ENCODE assay signal across 1 cellular context in genomic region chr6:3748208-3748701, GRCh38.
TF ChIP-seq lines count a peak whose summit lies in the region.

No MANE protein-coding gene starts in this region.

TF ChIP-seq in HepG2, 621 proteins besides CTCF, POLR2A, EP300 and RAD21 (continued from another document and continues in another):
- peak; percentile 77; the same call in 1 of the 2 replicates for TF ChIP-seq ZBTB4 (CRISPR knock-in tag; IDR thresholded peaks at IDR 0.05; ENCODE audit: borderline replicate concordance)
- TF ChIP-seq MXI1 (IDR thresholded peaks at IDR 0.05; ENCODE audit: borderline replicate concordance, low read depth, low read length): peak; percentile 89; the same call in 2 of the 3 replicates
- TF ChIP-seq MYC (CRISPR knock-in tag; IDR thresholded peaks at IDR 0.05; ENCODE audit: borderline replicate concordance): peak; percentile 41; the same call in 1 of the 2 replicates
- no peak for TF ChIP-seq NFRKB (IDR thresholded peaks at IDR 0.05)
- no peak for TF ChIP-seq SNAPC5 (CRISPR knock-in tag; IDR thresholded peaks at IDR 0.05; ENCODE audit: borderline replicate concordance)
- TF ChIP-seq ZNF619 (CRISPR knock-in tag; IDR thresholded peaks at IDR 0.05): peak; percentile 77; the same call in 1 of the 2 replicates
- 0 out of 2 replicates have a peak, but pooled peaks have one; percentile 39 for TF ChIP-seq ZNF546 (CRISPR knock-in tag; conservative IDR thresholded peaks at IDR 0.05)
- no peak; the same call in 1 of the 2 replicates for TF ChIP-seq SAFB2 (CRISPR knock-in tag; IDR thresholded peaks at IDR 0.05; ENCODE audit: borderline replicate concordance, low read depth)
- TF ChIP-seq RELA (CRISPR knock-in tag; IDR thresholded peaks at IDR 0.05): no peak
- TF ChIP-seq ATF5 (CRISPR knock-in tag; IDR thresholded peaks at IDR 0.05; ENCODE audit: low read depth): no peak
- no peak for TF ChIP-seq ZNF142 (CRISPR knock-in tag; IDR thresholded peaks at IDR 0.05)
- peak; percentile 66 for TF ChIP-seq ZNF891 (CRISPR knock-in tag; IDR thresholded peaks at IDR 0.05)
- no peak for TF ChIP-seq HOXA7 (CRISPR knock-in tag; IDR thresholded peaks at IDR 0.05)
- TF ChIP-seq JUNB (CRISPR knock-in tag; IDR thresholded peaks at IDR 0.05; ENCODE audit: borderline replicate concordance): no peak
- TF ChIP-seq MLX (CRISPR knock-in tag; IDR thresholded peaks at IDR 0.05): no peak
- no peak for TF ChIP-seq JARID2 (CRISPR knock-in tag; IDR thresholded peaks at IDR 0.05; ENCODE audit: insufficient replicate concordance)
- no peak for TF ChIP-seq KDM6A (CRISPR knock-in tag; IDR thresholded peaks at IDR 0.05; ENCODE audit: low read depth)
- no peak for TF ChIP-seq ZNF101 (CRISPR knock-in tag; IDR thresholded peaks at IDR 0.05; ENCODE audit: borderline replicate concordance, low read depth)
- no peak for TF ChIP-seq CREBL2 (CRISPR knock-in tag; IDR thresholded peaks at IDR 0.05; ENCODE audit: borderline replicate concordance)
- TF ChIP-seq NFIC (IDR thresholded peaks at IDR 0.05; ENCODE audit: low read length): no peak
- peak; percentile 85; the same call in 1 of the 2 replicates for TF ChIP-seq SALL1 (CRISPR knock-in tag; IDR thresholded peaks at IDR 0.05)
- no peak for TF ChIP-seq KLF13 (CRISPR knock-in tag; IDR thresholded peaks at IDR 0.05)
- TF ChIP-seq ZNF225 (CRISPR knock-in tag; IDR thresholded peaks at IDR 0.05): no peak
- no peak for TF ChIP-seq ZNF644 (CRISPR knock-in tag; IDR thresholded peaks at IDR 0.05; ENCODE audit: low read depth)
- peak; percentile 25; the same call in 1 of the 2 replicates for TF ChIP-seq MEIS1 (CRISPR knock-in tag; IDR thresholded peaks at IDR 0.05; ENCODE audit: borderline replicate concordance)
- no peak for TF ChIP-seq ZBTB14 (CRISPR knock-in tag; IDR thresholded peaks at IDR 0.05)
- no peak for TF ChIP-seq PRDM4 (CRISPR knock-in tag; IDR thresholded peaks at IDR 0.05; ENCODE audit: borderline replicate concordance)
- TF ChIP-seq GTF2F1 (IDR thresholded peaks at IDR 0.05; ENCODE audit: low read length): no peak
- TF ChIP-seq AKNA (CRISPR knock-in tag; IDR thresholded peaks at IDR 0.05; ENCODE audit: borderline replicate concordance): no peak
- no peak for TF ChIP-seq NFIB (CRISPR knock-in tag; IDR thresholded peaks at IDR 0.05; ENCODE audit: borderline replicate concordance)
- TF ChIP-seq SRY (CRISPR knock-in tag; IDR thresholded peaks at IDR 0.05): no peak
- TF ChIP-seq SP140L (CRISPR knock-in tag; IDR thresholded peaks at IDR 0.05; ENCODE audit: borderline replicate concordance): no peak
- no peak for TF ChIP-seq ZNF143 (CRISPR knock-in tag; IDR thresholded peaks at IDR 0.05)
- no peak for TF ChIP-seq ZNF703 (CRISPR knock-in tag; IDR thresholded peaks at IDR 0.05; ENCODE audit: borderline replicate concordance)
- TF ChIP-seq DBP (CRISPR knock-in tag; IDR thresholded peaks at IDR 0.05; ENCODE audit: not compliant biosample characterization): no peak
- peak; percentile 49; the same call in 1 of the 2 replicates for TF ChIP-seq NFKB2 (CRISPR knock-in tag; IDR thresholded peaks at IDR 0.05; ENCODE audit: borderline replicate concordance)
- TF ChIP-seq GTF3A (CRISPR knock-in tag; conservative IDR thresholded peaks at IDR 0.05): no peak
- TF ChIP-seq ATF7 (IDR thresholded peaks at IDR 0.05): no peak
- TF ChIP-seq ATF7 (CRISPR knock-in tag; IDR thresholded peaks at IDR 0.05): no peak; the same call in 1 of the 2 replicates
- no peak for TF ChIP-seq NONO (IDR thresholded peaks at IDR 0.05)
- TF ChIP-seq NONO (CRISPR knock-in tag; conservative IDR thresholded peaks at IDR 0.05): peak; percentile 61; the same call in 1 of the 2 replicates
- TF ChIP-seq SKI (IDR thresholded peaks at IDR 0.05; ENCODE audit: partially characterized antibody): no peak
- no peak for TF ChIP-seq HDAC6 (IDR thresholded peaks at IDR 0.05; ENCODE audit: low read depth, low read length)
- TF ChIP-seq KMT2B (CRISPR knock-in tag; IDR thresholded peaks at IDR 0.05): peak; percentile 68
